Comparison of ENCODE assay signal across 1 cellular context in genomic region chr17:17922198-17922901, GRCh38.
TF ChIP-seq lines count a peak whose summit lies in the region.

No MANE protein-coding gene starts in this region.

TF ChIP-seq in SK-N-SH, 30 proteins besides CTCF, POLR2A, EP300 and RAD21 (continued from another document):
- TF ChIP-seq USF2 (IDR thresholded peaks at IDR 0.05; ENCODE audit: borderline replicate concordance, low read depth, low read length) (no peak), PBX3 (IDR thresholded peaks at IDR 0.05) (no peak), ELF1 (IDR thresholded peaks at IDR 0.05) (no peak), GATA2 (CRISPR knock-in tag; IDR thresholded peaks at IDR 0.05) (no peak), JUND (IDR thresholded peaks at IDR 0.05) (no peak), TCF12 (IDR thresholded peaks at IDR 0.05) (no peak)
